Comparison of ENCODE assay signal across 8 cellular contexts in the genomic region with DNA sequence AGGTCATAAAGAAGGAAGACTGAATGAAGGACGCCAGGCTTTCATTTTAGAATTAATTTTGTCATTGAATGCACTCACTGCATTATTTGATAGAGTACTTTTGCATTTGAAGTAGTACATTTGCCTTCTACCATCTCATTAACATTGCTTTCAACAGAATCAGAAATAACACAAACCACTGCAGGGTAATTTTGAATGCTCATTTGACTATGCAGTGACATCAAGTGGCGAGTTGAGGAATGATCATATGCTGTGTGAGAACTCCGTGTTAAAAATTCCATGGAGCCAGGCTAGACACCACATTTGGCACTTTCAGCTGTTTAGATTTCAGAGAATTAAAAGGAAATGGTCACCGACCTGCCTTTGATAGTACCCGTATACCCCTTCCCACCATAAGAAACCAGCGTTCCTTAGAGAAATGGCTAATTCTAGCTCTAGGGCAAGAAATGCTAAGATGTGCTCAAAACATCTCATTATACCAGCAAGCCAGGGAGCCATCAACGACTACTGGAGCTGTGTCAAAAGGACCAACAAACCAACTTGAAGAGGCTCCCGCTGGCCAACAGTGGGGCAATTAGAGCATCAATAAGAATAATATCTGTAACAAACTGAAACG. TPM values are rescaled to one million over a fixed set of nuclear protein-coding genes. Genes with fewer than 3 reads are reported as not detected.
A peak's percentile ranks its signal among the peaks of the same experiment; 100 is the strongest.
DNase-seq lines count a peak whose midpoint lies in the region; ATAC-seq, FAIRE-seq and TF ChIP-seq lines count a peak whose summit lies in the region.

No MANE protein-coding gene starts in this region.

- peak overlapping the region; percentile 19 for H3K27ac Mint-ChIP-seq in type B pancreatic cell
- no peak overlapping the region for H3K27ac Mint-ChIP-seq in CD8-positive, alpha-beta T cell

- H3K36me3 Mint-ChIP-seq in type B pancreatic cell, result peaks cover 36% of the 10 kb centered on the region
- H3K36me3 Mint-ChIP-seq in CD8-positive, alpha-beta T cell, result peaks cover 30% of the 10 kb centered on the region

- no peaks in the 10 kb centered on the region for H3K27me3 ChIP-seq in brain microvascular endothelial cell (replicated peaks)
- no peaks in the 10 kb centered on the region for H3K27me3 ChIP-seq in keratinocyte (ENCODE audit: control insufficient read depth, extremely low read depth, insufficient read depth, low read length)
- no peaks in the 10 kb centered on the region for H3K27me3 ChIP-seq in CD8-positive, alpha-beta T cell (ENCODE audit: insufficient read depth, low read length)

- in situ Hi-C loops in brain microvascular endothelial cell (cut with HindIII; ENCODE audit: low pct_ligation_motif_present, low sequenced_read_pairs), result loop anchor here (25.0 kb wide), 1 partner anchor 229 kb away; no protein-coding TSS in a partner anchor

- TF ChIP-seq CTCF in brain microvascular endothelial cell (IDR thresholded peaks at IDR 0.05; ENCODE audit: low read depth, low read length, missing control alignments) (peak; percentile 71), keratinocyte (optimal IDR thresholded peaks at IDR 0.05 in 1 of 3, IDR thresholded peaks at IDR 0.05 in 1 of 3, conservative IDR thresholded peaks at IDR 0.05 in 1 of 3; ENCODE audit: extremely low read depth in 1 of 3, insufficient read depth in 2 of 3, low read length in 3 of 3) (peak; percentile 57 to 70 (median 70)), type B pancreatic cell (conservative IDR thresholded peaks at IDR 0.05) (peak; percentile 71)
- no peak for TF ChIP-seq CTCF in CD8-positive, alpha-beta T cell (IDR thresholded peaks at IDR 0.05)

- H2AFZ ChIP-seq in keratinocyte (ENCODE audit: control insufficient read depth, low read length), result no peak overlapping the region

- H3K4me3 ChIP-seq in brain microvascular endothelial cell (ENCODE audit: low read depth, low read length) (no peak overlapping the region), keratinocyte (ENCODE audit: control insufficient read depth in 2 of 3, extremely low read depth in 1 of 3, insufficient read depth in 2 of 3, low read depth in 1 of 3, low read length in 3 of 3) (no peak overlapping the region)
- no peak overlapping the region for H3K4me3 ChIP-seq in CD8-positive, alpha-beta T cell (ENCODE audit: low read depth, low read length)

- peaks cover 4% of the 10 kb centered on the region for H3K4me1 ChIP-seq in keratinocyte (ENCODE audit: control insufficient read depth, extremely low read depth, insufficient read depth, low read length)
- no peaks in the 10 kb centered on the region for H3K4me1 ChIP-seq in CD8-positive, alpha-beta T cell (ENCODE audit: insufficient read depth, low read length)

- POLR2A ChIA-PET in CD8-positive, alpha-beta T cell (lab: Charles Lee), result no interaction called here

- H3K36me3 ChIP-seq in brain microvascular endothelial cell (replicated peaks) (peaks cover 7% of the 10 kb centered on the region), keratinocyte (ENCODE audit: control insufficient read depth in 2 of 2, extremely low read depth in 1 of 2, insufficient read depth in 2 of 2, low read length in 2 of 2) (peaks cover 24 to 32% of the 10 kb centered on the region in 2 experiments)
- H3K36me3 ChIP-seq in CD8-positive, alpha-beta T cell (ENCODE audit: insufficient read depth, low read length), result peaks cover 4% of the 10 kb centered on the region

- dilution Hi-C loops in keratinocyte (cut with MboI; ENCODE audit: extremely low pct_ligation_motif_present, low sequenced_read_pairs), result no loop called here

- no peaks in the 10 kb centered on the region for H3K79me2 ChIP-seq in keratinocyte (ENCODE audit: control insufficient read depth, insufficient read depth, low read length)

- no peaks in the 10 kb centered on the region for H3K27me3 Mint-ChIP-seq in type B pancreatic cell
- no peaks in the 10 kb centered on the region for H3K27me3 Mint-ChIP-seq in CD8-positive, alpha-beta T cell (ENCODE audit: low read depth)

- H3K9me3 ChIP-seq in keratinocyte (ENCODE audit: control insufficient read depth, low read depth, low read length), result no peaks in the 10 kb centered on the region
- no peaks in the 10 kb centered on the region for H3K9me3 ChIP-seq in CD8-positive, alpha-beta T cell (ENCODE audit: low read length)

- CTCF ChIA-PET in CD8-positive, alpha-beta T cell (lab: Charles Lee), result interaction anchor here (0.7 to 1.8 kb wide), 2 partner anchors 10 to 229 kb away, joined by 3 read pairs; no protein-coding TSS in a partner anchor

- H3K9me3 Mint-ChIP-seq in type B pancreatic cell, result no peaks in the 10 kb centered on the region
- no peaks in the 10 kb centered on the region for H3K9me3 Mint-ChIP-seq in CD8-positive, alpha-beta T cell

- H3K9me1 ChIP-seq in keratinocyte (ENCODE audit: control insufficient read depth, extremely low read depth, insufficient read depth, low read length), result no peaks in the 10 kb centered on the region

- H3K27ac ChIP-seq in brain microvascular endothelial cell (no peak overlapping the region), keratinocyte (ENCODE audit: control insufficient read depth, insufficient read depth, low read length) (no peak overlapping the region)
- H3K27ac ChIP-seq in CD8-positive, alpha-beta T cell (ENCODE audit: low read depth, low read length), result no peak overlapping the region

- H3K4me2 ChIP-seq in keratinocyte (ENCODE audit: control insufficient read depth, extremely low read depth, insufficient read depth, low read depth, low read length), result no peak overlapping the region

- FAIRE-seq in keratinocyte (lab: Jason Lieb, UNC), result peak; percentile 86

- H3K9ac ChIP-seq in keratinocyte (ENCODE audit: control insufficient read depth, extremely low read depth, insufficient read depth, low read length), result no peak overlapping the region

- intact Hi-C loops in CD8-positive, alpha-beta T cell (cut with DNase I, micrococcal nuclease), result loop anchor here (1.0 to 5.0 kb wide), 5 partner anchors 66 to 229 kb away; no protein-coding TSS in a partner anchor

- no peak for ATAC-seq in CD8-positive, alpha-beta T cell

- H3K4me1 Mint-ChIP-seq in type B pancreatic cell (ENCODE audit: unreplicated experiment), result no peaks in the 10 kb centered on the region
- H3K4me1 Mint-ChIP-seq in CD8-positive, alpha-beta T cell (ENCODE audit: low read depth), result no peaks in the 10 kb centered on the region

- no peaks in the 10 kb centered on the region for H4K20me1 ChIP-seq in keratinocyte (ENCODE audit: control insufficient read depth, extremely low read depth, insufficient read depth, low read length)

- DNase-seq in NCI-H2196 (lab: John Stamatoyannopoulos, UW; ENCODE audit: unreplicated experiment) (peak; percentile 11), NCI-H2196 treated with DMSO at 0.1 percent for 48 hours (lab: John Stamatoyannopoulos, UW; ENCODE audit: unreplicated experiment) (no peak), NCI-H1105 (lab: John Stamatoyannopoulos, UW) (peak; percentile 64), brain microvascular endothelial cell (peak; percentile 49), keratinocyte (ENCODE audit: low read depth, low spot score) (no peak), type B pancreatic cell (ENCODE audit: extremely low spot score, unreplicated experiment) (no peak), T1000 (lab: John Stamatoyannopoulos, UW) (no peak)
- no peak for DNase-seq in CD8-positive, alpha-beta T cell

- H3K4me3 Mint-ChIP-seq in type B pancreatic cell, result no peak overlapping the region
- no peak overlapping the region for H3K4me3 Mint-ChIP-seq in CD8-positive, alpha-beta T cell

RNA-seq across cellular contexts. Expression of a gene that starts 16.5 kb away (rescaled TPM):
- polyA plus RNA-seq in keratinocyte, result 21.5 to 36.9 TPM (median 24.8 TPM) in 3 replicates
- 28.6 TPM for polyA plus RNA-seq in keratinocyte (2011; ENCODE audit: low read depth)
- polyA plus RNA-seq in keratinocyte (2011; cell fraction: cytosol; rRNA removed), result 35.3 and 35.7 TPM in 2 replicates
- 22.6 and 24.5 TPM in 2 replicates for polyA plus RNA-seq in keratinocyte (2011; cell fraction: nucleus; rRNA removed)
- 36.8 and 44.2 TPM in 2 replicates for polyA plus RNA-seq in keratinocyte (2012; ENCODE audit: low replicate concordance)
- polyA minus RNA-seq in keratinocyte, result 14.2 to 40.1 TPM (median 18.3 TPM) in 3 replicates
- polyA minus RNA-seq in keratinocyte (2011; cell fraction: cytosol; rRNA and poly(A)+ RNA removed), result 26.5 TPM
- 3.6 and 8.8 TPM in 2 replicates for polyA minus RNA-seq in keratinocyte (2011; cell fraction: nucleus; rRNA and poly(A)+ RNA removed)
- 66.4 and 146 TPM in 2 replicates for total RNA-seq in type B pancreatic cell (ENCODE audit: low replicate concordance)
- 1 to 10 TPM; 4.6 to 5.6 TPM for total RNA-seq in CD8-positive, alpha-beta T cell

RNA-seq across cellular contexts. Expression of a gene that starts 31.6 kb away (rescaled TPM):
- 0.08 to 0.32 TPM (median 0.19 TPM) in 3 replicates for polyA plus RNA-seq in keratinocyte
- polyA plus RNA-seq in keratinocyte (2011; ENCODE audit: low read depth), result not detected
- polyA plus RNA-seq in keratinocyte (2011; cell fraction: cytosol; rRNA removed), result 0.12 and 0.36 TPM in 2 replicates
- polyA plus RNA-seq in keratinocyte (2011; cell fraction: nucleus; rRNA removed), result 0.20 TPM in 1 of 2 replicates, not detected in the other
- polyA plus RNA-seq in keratinocyte (2012; ENCODE audit: low replicate concordance), result 0.52 and 1.2 TPM in 2 replicates
- polyA minus RNA-seq in keratinocyte, result 0.86 to 1.7 TPM in 2 of 3 replicates, not detected in the other
- not detected for polyA minus RNA-seq in keratinocyte (2011; cell fraction: cytosol; rRNA and poly(A)+ RNA removed)
- polyA minus RNA-seq in keratinocyte (2011; cell fraction: nucleus; rRNA and poly(A)+ RNA removed), result not detected in 2 replicates
- total RNA-seq in type B pancreatic cell (ENCODE audit: low replicate concordance), result 5.5 TPM in 1 of 2 replicates, not detected in the other
- total RNA-seq in CD8-positive, alpha-beta T cell, result not detected

Comparison
In these comparisons a context has a peak if more than half of its experiments do, and no peak if none do; other contexts are left out.
1. DNase-seq: peak in NCI-H2196 (single experiment), NCI-H1105 (single experiment) and brain microvascular endothelial cell (single experiment); none in NCI-H2196 treated with DMSO at 0.1 percent for 48 hours (single experiment), keratinocyte (single experiment), type B pancreatic cell (single experiment), CD8-positive, alpha-beta T cell (0 of 7) and T1000 (single experiment).
2. RNA of a gene that starts 16.5 kb away (total RNA-seq): 66.4 to 146 TPM in type B pancreatic cell; 4.6 to 5.6 TPM in CD8-positive, alpha-beta T cell; every median in the first group is over 10 times any median in the second.